25 cellular contexts compared by ENCODE assay signal in the genomic region with DNA sequence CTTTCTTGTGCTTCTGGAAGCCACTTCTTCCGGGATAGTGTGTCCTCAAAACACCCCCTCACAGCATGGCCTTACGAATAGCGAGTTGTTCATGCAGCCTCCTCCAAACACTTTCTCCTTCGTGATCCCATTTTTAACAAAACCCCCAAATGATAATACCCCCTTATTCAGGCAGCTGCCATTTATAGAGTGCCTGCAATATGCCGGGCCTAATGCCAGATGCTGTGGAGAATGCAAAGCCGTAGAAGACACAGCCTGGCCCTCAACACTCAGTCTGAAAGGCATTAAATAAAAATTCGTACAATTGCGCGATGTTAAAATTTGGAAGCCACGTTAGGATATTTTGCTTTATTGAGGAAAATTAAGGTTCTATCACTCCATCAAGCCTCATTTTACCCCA.
"Had no signal": no experiment of that assay in that cellular context is flagged by ENCODE, and none has a peak within 500 bp of the region (broad histone marks: within the 10 kb centered on the region; RNA-seq: fewer than 3 reads in every experiment).

No MANE protein-coding gene starts in this region.

- H3K27ac ChIP-seq: ascending aorta, brain microvascular endothelial cell, coronary artery, esophagus muscularis mucosa, gastroesophageal sphincter had no signal

- H3K4me1 ChIP-seq: ascending aorta, esophagus muscularis mucosa, gastroesophageal sphincter had no signal

- H3K27me3 ChIP-seq: ascending aorta, brain microvascular endothelial cell, dorsolateral prefrontal cortex, esophagus muscularis mucosa, gastroesophageal sphincter had no signal

- H3K4me3 ChIP-seq: ascending aorta, coronary artery, esophagus muscularis mucosa, gastroesophageal sphincter had no signal

- DNase-seq: activated CD4-positive, alpha-beta memory T cell treated with anti-CD3 and anti-CD28 coated beads for 36 hours; activated CD4-positive, alpha-beta T cell treated with anti-CD3 and anti-CD28 coated beads for 36 hours; activated CD4-positive, alpha-beta T cell treated with anti-CD3 and anti-CD28 coated beads, Interleukin-2, amount 10 ng/mL, durations not matched to agents 24 days and 14 days; activated CD4-positive, CD25-positive, alpha-beta regulatory T cell; activated CD4-positive, CD25-positive, alpha-beta regulatory T cell treated with anti-CD3 and anti-CD28 coated beads, Interleukin-2, amount 50 U/mL, for 72 hours; activated CD8-positive, alpha-beta memory T cell treated with anti-CD3 and anti-CD28 coated beads, Interleukin-2, amount 10 ng/mL, durations not matched to agents 7 days and 5 days; activated CD8-positive, alpha-beta memory T cell treated with anti-CD3 and anti-CD28 coated beads, Interleukin-2, amount 50 U/mL, for 4 hours; activated CD8-positive, alpha-beta T cell treated with anti-CD3 and anti-CD28 coated beads, Interleukin-2, amount 10 ng/mL, durations not matched to agents 7 days and 5 days; activated gamma-delta T cell; activated naive CD4-positive, alpha-beta T cell; activated naive CD4-positive, alpha-beta T cell treated with anti-CD3 and anti-CD28 coated beads, Interleukin-2, amount 10 ng/mL, durations not matched to agents 7 days and 5 days; activated naive CD8-positive, alpha-beta T cell treated with anti-CD3 and anti-CD28 coated beads, Interleukin-2, amount 10 ng/mL, durations not matched to agents 7 days and 5 days; activated T-cell treated with anti-CD3 and anti-CD28 coated beads, Interleukin-2, amount 50 U/mL, for 1 hour; activated T-cell treated with anti-CD3 and anti-CD28 coated beads, Interleukin-2, amount 50 U/mL, for 72 hours; brain microvascular endothelial cell; dorsolateral prefrontal cortex; effector memory CD4-positive, alpha-beta T cell; endodermal cell; erythroblast; foreskin melanocyte; T-helper 2 cell had no signal

- H3K36me3 ChIP-seq: ascending aorta, brain microvascular endothelial cell, esophagus muscularis mucosa, gastroesophageal sphincter had no signal

- H3K9me3 ChIP-seq: ascending aorta, esophagus muscularis mucosa, gastroesophageal sphincter had no signal
